ENCODE assay signal across 8 cellular contexts in the genomic region with DNA sequence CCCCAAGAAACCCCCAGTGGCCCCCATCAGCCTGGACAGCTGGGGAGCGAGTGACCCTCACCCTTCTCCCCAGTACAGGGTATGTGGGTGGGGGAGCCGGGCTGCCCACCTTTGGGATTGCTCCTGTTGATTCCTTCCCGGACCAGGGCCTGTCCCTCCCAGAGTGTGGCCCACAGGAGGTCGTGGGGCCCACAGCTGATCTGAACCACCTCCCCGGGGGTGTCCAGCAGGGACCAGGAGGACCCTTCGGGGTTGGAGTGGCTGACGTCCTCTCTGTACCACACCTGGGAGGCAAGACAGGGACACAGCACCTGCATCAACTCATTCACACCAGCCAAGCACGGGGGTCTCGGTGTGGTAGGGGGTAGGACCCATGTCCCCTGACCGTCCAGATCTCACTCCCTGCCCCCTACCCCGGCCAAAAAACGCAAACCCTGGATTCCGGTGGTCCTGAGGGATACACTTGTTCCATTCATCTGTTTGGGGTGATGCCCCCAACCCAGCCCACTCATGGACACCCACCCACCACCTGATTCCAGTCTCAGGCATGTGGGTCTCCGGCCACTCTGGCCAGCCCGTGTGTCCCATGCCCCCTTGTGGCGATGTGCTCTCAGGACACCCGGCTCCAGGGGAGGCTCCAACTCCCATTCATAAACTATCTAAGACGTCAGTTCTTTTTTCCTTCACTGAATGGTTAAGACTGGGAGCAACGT.
A peak's percentile ranks its signal among the peaks of the same experiment; 100 is the strongest.
DNase-seq lines count a peak whose midpoint lies in the region; ATAC-seq, FAIRE-seq and TF ChIP-seq lines count a peak whose summit lies in the region.

No MANE protein-coding gene starts in this region.

- FAIRE-seq in H54 (lab: Jason Lieb, UNC), result no peak

- peaks cover 4% of the 10 kb centered on the region for H3K36me3 ChIP-seq in mucosa of stomach (ENCODE audit: control insufficient read depth, insufficient read depth, low read length)

- no peaks in the 10 kb centered on the region for H3K9me3 ChIP-seq in mucosa of stomach (ENCODE audit: control insufficient read depth, low read length)

- DNase-seq in NCI-H1417 (lab: John Stamatoyannopoulos, UW) (peak in 2 of 3 experiments; percentile 8 to 16), NCI-H1417 treated with DMSO at 0.1 percent for 48 hours (lab: John Stamatoyannopoulos, UW) (no peak), H54 (ENCODE audit: insufficient read length, low spot score) (peak; percentile 56), RPMI8226 (peak; percentile 59), ecto neural progenitor cell (ENCODE audit: low spot score) (peak; percentile 75)

- no peak overlapping the region for H3K4me3 ChIP-seq in mucosa of stomach (ENCODE audit: low read length)

- ATAC-seq in HG02763 (IDR thresholded peaks at IDR 0.05; ENCODE audit: unreplicated experiment) (no peak), HG03025 (IDR thresholded peaks at IDR 0.05; ENCODE audit: low FRiP score, unreplicated experiment) (no peak)

- no peak for TF ChIP-seq POLR2A in H54 (IDR thresholded peaks at IDR 0.05; ENCODE audit: low read depth, low read length)

- H3K9ac ChIP-seq in mucosa of stomach (ENCODE audit: low read length), result peak overlapping the region; percentile 22

- no peaks in the 10 kb centered on the region for H3K4me1 ChIP-seq in mucosa of stomach (ENCODE audit: control insufficient read depth, insufficient read depth, low read length)

- no peaks in the 10 kb centered on the region for H3K27me3 ChIP-seq in mucosa of stomach (ENCODE audit: control insufficient read depth, insufficient read depth, low read length)
